Comparison of ENCODE assay signal across 1 cellular context in the genomic region with DNA sequence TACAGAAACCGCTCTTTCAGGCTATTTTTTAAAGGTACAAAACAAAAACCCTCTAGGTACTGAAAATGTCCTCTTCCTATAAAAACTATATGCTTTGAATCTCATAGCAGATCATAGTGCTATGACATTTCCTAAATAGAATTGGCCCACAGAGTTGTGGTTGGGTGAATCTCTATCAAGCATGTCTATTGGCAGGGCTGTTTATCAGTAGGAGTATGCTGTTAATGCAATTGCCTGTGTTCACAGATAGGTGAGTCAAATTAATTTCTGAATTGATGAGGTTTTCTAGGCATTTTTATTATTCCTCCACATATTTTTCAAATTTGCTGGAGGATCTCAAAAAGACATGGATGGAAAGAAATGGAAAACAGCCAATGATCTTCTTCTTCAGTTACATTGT.
TF ChIP-seq lines count a peak whose summit lies in the region.

No MANE protein-coding gene starts in this region.

TF ChIP-seq in HepG2, 621 proteins besides CTCF, POLR2A, EP300 and RAD21 (continued from another document):
- TF ChIP-seq, protein P1, sequence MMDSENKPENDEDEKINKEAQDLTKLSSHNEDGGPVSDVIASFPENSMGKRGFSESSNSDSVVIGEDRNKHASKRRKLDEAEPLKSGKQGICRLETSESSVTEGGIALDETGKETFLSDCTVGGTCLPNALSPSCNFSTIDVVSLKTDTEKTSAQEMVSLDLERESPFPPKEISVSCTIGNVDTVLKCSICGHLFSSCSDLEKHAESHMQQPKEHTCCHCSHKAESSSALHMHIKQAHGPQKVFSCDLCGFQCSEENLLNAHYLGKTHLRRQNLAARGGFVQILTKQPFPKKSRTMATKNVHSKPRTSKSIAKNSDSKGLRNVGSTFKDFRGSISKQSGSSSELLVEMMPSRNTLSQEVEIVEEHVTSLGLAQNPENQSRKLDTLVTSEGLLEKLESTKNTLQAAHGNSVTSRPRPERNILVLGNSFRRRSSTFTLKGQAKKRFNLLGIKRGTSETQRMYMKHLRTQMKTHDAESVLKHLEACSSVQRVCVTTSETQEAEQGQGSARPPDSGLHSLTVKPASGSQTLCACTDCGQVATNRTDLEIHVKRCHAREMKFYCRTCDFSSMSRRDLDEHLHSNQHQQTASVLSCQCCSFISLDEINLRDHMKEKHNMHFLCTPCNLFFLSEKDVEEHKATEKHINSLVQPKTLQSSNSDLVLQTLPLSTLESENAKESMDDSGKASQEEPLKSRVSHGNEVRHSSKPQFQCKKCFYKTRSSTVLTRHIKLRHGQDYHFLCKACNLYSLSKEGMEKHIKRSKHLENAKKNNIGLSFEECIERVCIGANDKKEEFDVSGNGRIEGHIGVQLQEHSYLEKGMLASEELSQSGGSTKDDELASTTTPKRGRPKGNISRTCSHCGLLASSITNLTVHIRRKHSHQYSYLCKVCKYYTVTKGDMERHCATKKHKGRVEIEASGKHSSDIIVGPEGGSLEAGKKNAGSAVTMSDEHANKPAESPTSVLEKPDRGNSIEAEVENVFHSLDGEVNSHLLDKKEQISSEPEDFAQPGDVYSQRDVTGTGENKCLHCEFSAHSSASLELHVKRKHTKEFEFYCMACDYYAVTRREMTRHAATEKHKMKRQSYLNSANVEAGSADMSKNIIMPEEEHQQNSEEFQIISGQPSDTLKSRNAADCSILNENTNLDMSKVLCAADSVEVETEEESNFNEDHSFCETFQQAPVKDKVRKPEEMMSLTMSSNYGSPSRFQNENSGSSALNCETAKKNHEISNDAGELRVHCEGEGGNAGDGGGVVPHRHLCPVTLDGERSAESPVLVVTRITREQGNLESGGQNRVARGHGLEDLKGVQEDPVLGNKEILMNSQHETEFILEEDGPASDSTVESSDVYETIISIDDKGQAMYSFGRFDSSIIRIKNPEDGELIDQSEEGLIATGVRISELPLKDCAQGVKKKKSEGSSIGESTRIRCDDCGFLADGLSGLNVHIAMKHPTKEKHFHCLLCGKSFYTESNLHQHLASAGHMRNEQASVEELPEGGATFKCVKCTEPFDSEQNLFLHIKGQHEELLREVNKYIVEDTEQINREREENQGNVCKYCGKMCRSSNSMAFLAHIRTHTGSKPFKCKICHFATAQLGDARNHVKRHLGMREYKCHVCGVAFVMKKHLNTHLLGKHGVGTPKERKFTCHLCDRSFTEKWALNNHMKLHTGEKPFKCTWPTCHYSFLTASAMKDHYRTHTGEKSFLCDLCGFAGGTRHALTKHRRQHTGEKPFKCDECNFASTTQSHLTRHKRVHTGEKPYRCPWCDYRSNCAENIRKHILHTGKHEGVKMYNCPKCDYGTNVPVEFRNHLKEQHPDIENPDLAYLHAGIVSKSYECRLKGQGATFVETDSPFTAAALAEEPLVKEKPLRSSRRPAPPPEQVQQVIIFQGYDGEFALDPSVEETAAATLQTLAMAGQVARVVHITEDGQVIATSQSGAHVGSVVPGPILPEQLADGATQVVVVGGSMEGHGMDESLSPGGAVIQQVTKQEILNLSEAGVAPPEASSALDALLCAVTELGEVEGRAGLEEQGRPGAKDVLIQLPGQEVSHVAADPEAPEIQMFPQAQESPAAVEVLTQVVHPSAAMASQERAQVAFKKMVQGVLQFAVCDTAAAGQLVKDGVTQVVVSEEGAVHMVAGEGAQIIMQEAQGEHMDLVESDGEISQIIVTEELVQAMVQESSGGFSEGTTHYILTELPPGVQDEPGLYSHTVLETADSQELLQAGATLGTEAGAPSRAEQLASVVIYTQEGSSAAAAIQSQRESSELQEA (CRISPR knock-in tag; IDR thresholded peaks at IDR 0.05; ENCODE audit: not compliant biosample characterization), result no peak
- TF ChIP-seq ZNF724P (CRISPR knock-in tag; IDR thresholded peaks at IDR 0.05; ENCODE audit: borderline replicate concordance), result no peak
